Comparison of ENCODE assay signal across 12 cellular contexts in the genomic region with DNA sequence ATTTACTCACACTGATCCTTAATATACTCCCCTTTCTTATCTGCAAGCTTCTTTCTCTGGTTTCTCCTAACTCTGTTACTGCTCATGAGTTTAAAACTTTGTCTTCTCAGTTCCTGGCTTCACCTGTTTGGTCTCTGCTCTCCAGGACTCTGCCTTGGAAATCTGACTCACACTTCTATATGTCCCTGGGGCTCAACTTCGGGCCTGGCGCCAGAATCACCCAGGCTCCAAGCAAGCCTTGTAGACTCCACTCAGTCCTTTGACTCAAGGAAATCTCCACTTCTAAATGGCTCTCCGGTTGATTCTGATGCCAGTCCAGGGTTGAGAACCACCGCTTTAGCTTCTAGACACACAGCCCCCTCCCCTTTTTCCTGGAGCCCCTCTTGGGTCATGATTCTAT. TPM values are rescaled to one million over a fixed set of nuclear protein-coding genes. Genes with fewer than 3 reads are reported as not detected.
A peak's percentile ranks its signal among the peaks of the same experiment; 100 is the strongest.
DNase-seq lines count a peak whose midpoint lies in the region; ATAC-seq, FAIRE-seq and TF ChIP-seq lines count a peak whose summit lies in the region.
"Had no signal": no experiment of that assay in that cellular context is flagged by ENCODE, and none has a peak within 500 bp of the region (broad histone marks: within the 10 kb centered on the region; RNA-seq: fewer than 3 reads in every experiment).

No MANE protein-coding gene starts in this region.

- no peak for TF ChIP-seq RAD21 in HepG2 (CRISPR knock-in tag; IDR thresholded peaks at IDR 0.05)

- H3K4me3 Mint-ChIP-seq in dendritic cell treated with granulocyte-macrophage colony-stimulating factor and Interleukin-4, amounts not matched to agents 40 ng/mL and 50 ng/mL, for 4 days, result no peak overlapping the region
- no peak overlapping the region for H3K4me3 Mint-ChIP-seq in CD4-positive, alpha-beta T cell

- no TSS peak for BruUV-seq in HepG2 (replicated peaks; lab: Mats Ljungman, UMichigan)

- H3K4me3 ChIP-seq in right lobe of liver (no peak overlapping the region), HepG2 (replicated peaks in 1 of 3; ENCODE audit: insufficient read depth in 1 of 3, low read depth in 2 of 3, low read length in 3 of 3) (no peak overlapping the region), mucosa of descending colon (no peak overlapping the region)
- H3K4me3 ChIP-seq: cardiac muscle cell, lower lobe of right lung had no signal

- no peaks in the 10 kb centered on the region for H3K9me3 Mint-ChIP-seq in dendritic cell treated with granulocyte-macrophage colony-stimulating factor and Interleukin-4, amounts not matched to agents 40 ng/mL and 50 ng/mL, for 4 days
- no peaks in the 10 kb centered on the region for H3K9me3 Mint-ChIP-seq in CD4-positive, alpha-beta T cell

- no peaks in the 10 kb centered on the region for H4K20me1 ChIP-seq in HepG2 (ENCODE audit: insufficient read depth, low read length)

- WGBS in right lobe of liver (ENCODE audit: insufficient coverage, low coverage, low lambda C conversion rate, missing lambda C conversion rate), result 100% methylated on average over 2 of the region's 4 CpGs
- 50% methylated on average over 4 of the region's 4 CpGs for WGBS in HepG2 (ENCODE audit: low lambda C conversion rate)

- no peaks in the 10 kb centered on the region for H3K79me2 ChIP-seq in HepG2 (ENCODE audit: insufficient read depth, low read length)

- intact Hi-C loops in right lobe of liver (cut with DNase I) (no loop called here), HepG2 (cut with micrococcal nuclease; ENCODE audit: unreplicated experiment) (no loop called here), mucosa of descending colon (cut with DNase I, micrococcal nuclease) (no loop called here)
- intact Hi-C loops in dendritic cell treated with granulocyte-macrophage colony-stimulating factor and Interleukin-4, amounts not matched to agents 40 ng/mL and 50 ng/mL, for 4 days (cut with micrococcal nuclease), result no loop called here
- intact Hi-C loops in CD4-positive, alpha-beta T cell (cut with DNase I, micrococcal nuclease), result no loop called here

- H3K36me3 ChIP-seq in right lobe of liver (no peaks in the 10 kb centered on the region), HepG2 (replicated peaks in 1 of 2; ENCODE audit: control insufficient read depth in 1 of 2, insufficient read depth in 2 of 2, low read length in 2 of 2) (no peaks in the 10 kb centered on the region), mucosa of descending colon (ENCODE audit: low read depth) (no peaks in the 10 kb centered on the region)
- H3K36me3 ChIP-seq: cardiac muscle cell, lower lobe of right lung had no signal

- no peaks in the 10 kb centered on the region for H3K36me3 Mint-ChIP-seq in dendritic cell treated with granulocyte-macrophage colony-stimulating factor and Interleukin-4, amounts not matched to agents 40 ng/mL and 50 ng/mL, for 4 days (ENCODE audit: low read depth)
- H3K36me3 Mint-ChIP-seq in CD4-positive, alpha-beta T cell (ENCODE audit: low read depth), result no peaks in the 10 kb centered on the region

- in situ Hi-C loops in HepG2 (cut with HindIII; ENCODE audit: extremely low pct_ligation_motif_present, low pct_unique_long_range_greater_than_20kb), result loop anchor here (25.0 kb wide), 1 partner anchor 542 kb away; no protein-coding TSS in a partner anchor

- peaks cover 0 to 19% (median 2%) of the 10 kb centered on the region in 4 donors for H3K4me1 ChIP-seq in right lobe of liver
- no peaks in the 10 kb centered on the region for H3K4me1 ChIP-seq in HepG2 (ENCODE audit: insufficient read depth, low read length)
- peaks cover 16% of the 10 kb centered on the region for H3K4me1 ChIP-seq in mucosa of descending colon (ENCODE audit: low read depth)

- CTCF ChIA-PET in HepG2 (lab: Yijun Ruan, JAX; ENCODE audit: low intra/inter-chr PET ratio, low total read pairs), result no interaction called here
- CTCF ChIA-PET in CD4-positive, alpha-beta T cell (lab: Charles Lee), result interaction anchor here (0.9 kb wide), 1 partner anchor 10 kb away, joined by 3 read pairs; no protein-coding TSS in a partner anchor

- no peak for TF ChIP-seq POLR2A in right lobe of liver (IDR thresholded peaks at IDR 0.05)
- no peak for TF ChIP-seq POLR2A in HepG2 (IDR thresholded peaks at IDR 0.05; ENCODE audit: insufficient read depth in 1 of 2, low read depth in 2 of 2, low read length in 2 of 2)

- TF ChIP-seq CTCF in right lobe of liver (IDR thresholded peaks at IDR 0.05) (no peak), HepG2 (CRISPR knock-in tag; IDR thresholded peaks at IDR 0.05) (no peak), mucosa of descending colon (IDR thresholded peaks at IDR 0.05) (no peak)
- TF ChIP-seq CTCF in CD4-positive, alpha-beta T cell (IDR thresholded peaks at IDR 0.05), result no peak

- POLR2A ChIA-PET in HepG2 (lab: Yijun Ruan, JAX), result no interaction called here
- POLR2A ChIA-PET in CD4-positive, alpha-beta T cell (lab: Charles Lee), result no interaction called here

- H3K27ac Mint-ChIP-seq in dendritic cell treated with granulocyte-macrophage colony-stimulating factor and Interleukin-4, amounts not matched to agents 40 ng/mL and 50 ng/mL, for 4 days, result peak overlapping the region; percentile 9
- H3K27ac Mint-ChIP-seq in CD4-positive, alpha-beta T cell, result no peak overlapping the region

- no peak overlapping the region for H2AFZ ChIP-seq in HepG2 (ENCODE audit: low read length)

- DNase-seq in right lobe of liver, result peak in 1 of 3 donors; percentile 28
- DNase-seq in HepG2 (ENCODE audit: low spot score), result no peak
- peak; percentile 56 to 81 (median 73) for DNase-seq in mucosa of descending colon
- no peak for DNase-seq in SK-N-DZ (ENCODE audit: low spot score)
- DNase-seq in CD4-positive, alpha-beta T cell, result no peak
- DNase-seq in NCI-H2171 treated with DMSO at 0.1 percent for 48 hours (lab: John Stamatoyannopoulos, UW), result no peak
- DNase-seq: lower lobe of right lung, NCI-H1105 treated with DMSO at 0.1 percent for 48 hours had no signal

- no peaks in the 10 kb centered on the region for H3K9me3 ChIP-seq in right lobe of liver
- H3K9me3 ChIP-seq in HepG2 (ENCODE audit: low read length), result no peaks in the 10 kb centered on the region
- H3K9me3 ChIP-seq in mucosa of descending colon, result no peaks in the 10 kb centered on the region
- no peaks in the 10 kb centered on the region for H3K9me3 ChIP-seq in CD4-positive, alpha-beta T cell (ENCODE audit: control insufficient read depth, low read length)
- H3K9me3 ChIP-seq: lower lobe of right lung had no signal

- H3K4me1 Mint-ChIP-seq in dendritic cell treated with granulocyte-macrophage colony-stimulating factor and Interleukin-4, amounts not matched to agents 40 ng/mL and 50 ng/mL, for 4 days (ENCODE audit: low read depth), result peaks cover 37% of the 10 kb centered on the region
- no peaks in the 10 kb centered on the region for H3K4me1 Mint-ChIP-seq in CD4-positive, alpha-beta T cell (ENCODE audit: low read depth)

- H3K27ac ChIP-seq in right lobe of liver, result peak overlapping the region in 2 of 3 donors; percentile 9 to 78
- no peak overlapping the region for H3K27ac ChIP-seq in HepG2 (ENCODE audit: extremely low read length, insufficient read depth, low read length)
- no peak overlapping the region for H3K27ac ChIP-seq in CD4-positive, alpha-beta T cell (ENCODE audit: low read depth, low read length)
- H3K27ac ChIP-seq: cardiac muscle cell, lower lobe of right lung had no signal

- TF ChIP-seq EP300 in HepG2 (IDR thresholded peaks at IDR 0.05; ENCODE audit: low read depth in 2 of 2, low read length in 2 of 2), result no peak
- TF ChIP-seq EP300 in HepG2 (CRISPR knock-in tag; IDR thresholded peaks at IDR 0.05; ENCODE audit: borderline replicate concordance), result no peak

- no peaks in the 10 kb centered on the region for H3K27me3 Mint-ChIP-seq in dendritic cell treated with granulocyte-macrophage colony-stimulating factor and Interleukin-4, amounts not matched to agents 40 ng/mL and 50 ng/mL, for 4 days
- H3K27me3 Mint-ChIP-seq in CD4-positive, alpha-beta T cell, result no peaks in the 10 kb centered on the region

- no peaks in the 10 kb centered on the region for H3K27me3 ChIP-seq in right lobe of liver
- H3K27me3 ChIP-seq in HepG2 (ENCODE audit: control insufficient read depth in 1 of 2, insufficient read depth in 2 of 2, low read length in 2 of 2), result no peaks in the 10 kb centered on the region; a peak in 1 of 5 replicates
- H3K27me3 ChIP-seq in CD4-positive, alpha-beta T cell (ENCODE audit: control insufficient read depth, insufficient read depth, low read length), result no peaks in the 10 kb centered on the region
- H3K27me3 ChIP-seq: cardiac muscle cell had no signal

- FAIRE-seq in HepG2 (lab: Jason Lieb, UNC), result no peak
- FAIRE-seq: GM18507 had no signal

- no peak overlapping the region for H3K4me2 ChIP-seq in HepG2 (ENCODE audit: low read depth, low read length)

- no peak for ATAC-seq in right lobe of liver
- ATAC-seq in HepG2, result no peak
- ATAC-seq in mucosa of descending colon, result peak; percentile 78
- no peak for ATAC-seq in CD4-positive, alpha-beta T cell (ENCODE audit: poor library complexity)
- no peak for ATAC-seq in GM19023 (IDR thresholded peaks at IDR 0.05; ENCODE audit: unreplicated experiment)

- no peak overlapping the region for H3K9ac ChIP-seq in HepG2 (ENCODE audit: insufficient read depth, low read depth, low read length)

RNA-seq across cellular contexts. Expression of gene TMC1, which starts 57.8 kb away (rescaled TPM):
- total RNA-seq in right lobe of liver (under 1 TPM in 2 of 6 experiments, not detected in 4; 0.06 to 0.42 TPM), HepG2 (2016; rRNA removed; fragmentation: Illumina TruSeq; extraction: Trizol) (0.02 TPM in 1 of 2 replicates, not detected in the other), mucosa of descending colon (under 1 TPM; 0.17 to 0.77 (median 0.19) TPM)
- not detected in 2 replicates for total RNA-seq in HepG2 (2016; cell fraction: cytosol; rRNA removed; fragmentation: Illumina TruSeq; extraction: Trizol; ENCODE audit: low read depth)
- 0.04 TPM in 1 of 2 replicates, not detected in the other for total RNA-seq in HepG2 (2016; cell fraction: insoluble cytoplasmic fraction; rRNA removed; fragmentation: Illumina TruSeq; extraction: Trizol)
- not detected in 2 replicates for total RNA-seq in HepG2 (2016; cell fraction: membrane; rRNA removed; fragmentation: Illumina TruSeq; extraction: Trizol)
- 0.09 TPM in 1 of 2 replicates, not detected in the other for total RNA-seq in HepG2 (2016; cell fraction: nucleus; rRNA removed; fragmentation: Illumina TruSeq; extraction: Trizol)
- 0.03 TPM in 1 of 2 replicates, not detected in the other for polyA plus RNA-seq in HepG2 (2011; rRNA removed)
- polyA plus RNA-seq in HepG2 (2011; cell fraction: cytosol; rRNA removed), result not detected in 2 replicates
- polyA plus RNA-seq in HepG2 (2011; cell fraction: nucleus; rRNA removed), result not detected in 2 replicates
- not detected in 2 replicates for polyA plus RNA-seq in HepG2 (2012)
- polyA plus RNA-seq in HepG2 (2016; cell fraction: cytosol; fragmentation: Illumina TruSeq; extraction: Trizol; ENCODE audit: low read depth), result not detected in 2 replicates
- not detected in 2 replicates for polyA plus RNA-seq in HepG2 (2016; cell fraction: insoluble cytoplasmic fraction; fragmentation: Illumina TruSeq; extraction: Trizol; ENCODE audit: low read depth)
- polyA plus RNA-seq in HepG2 (2016; cell fraction: membrane; fragmentation: Illumina TruSeq; extraction: Trizol; ENCODE audit: low read depth), result 0.03 TPM in 1 of 2 replicates, not detected in the other
- not detected in 2 replicates for polyA plus RNA-seq in HepG2 (2016; cell fraction: nucleus; fragmentation: Illumina TruSeq; extraction: Trizol; ENCODE audit: insufficient read depth, low read depth)
- not detected in 2 replicates for polyA minus RNA-seq in HepG2 (2011; rRNA and poly(A)+ RNA removed; ENCODE audit: low replicate concordance)
- not detected in 2 replicates for polyA minus RNA-seq in HepG2 (2011; cell fraction: cytosol; rRNA and poly(A)+ RNA removed)
- not detected in 2 replicates for polyA minus RNA-seq in HepG2 (2011; cell fraction: nucleus; rRNA and poly(A)+ RNA removed)
- polyA plus RNA-seq in SK-N-DZ (2014; cell fraction: cytosol; rRNA removed), result not detected in 2 replicates
- polyA plus RNA-seq in SK-N-DZ (2014; cell fraction: nucleus; rRNA removed), result not detected in 2 replicates
- not detected for total RNA-seq in CD4-positive, alpha-beta T cell
- total RNA-seq: cardiac muscle cell, lower lobe of right lung had no signal
- polyA plus RNA-seq: cardiac muscle cell had no signal

Comparison
In these comparisons a context has a peak if more than half of its experiments do, and no peak if none do; other contexts are left out.
1. H3K27ac ChIP-seq: peak in right lobe of liver (2 of 3); none in HepG2 (single experiment) and CD4-positive, alpha-beta T cell (single experiment).
2. DNase-seq: peak in mucosa of descending colon (3 of 3); none in HepG2 (single experiment), SK-N-DZ (single experiment), CD4-positive, alpha-beta T cell (0 of 10) and NCI-H2171 treated with DMSO at 0.1 percent for 48 hours (single experiment).